In the genomic region with DNA sequence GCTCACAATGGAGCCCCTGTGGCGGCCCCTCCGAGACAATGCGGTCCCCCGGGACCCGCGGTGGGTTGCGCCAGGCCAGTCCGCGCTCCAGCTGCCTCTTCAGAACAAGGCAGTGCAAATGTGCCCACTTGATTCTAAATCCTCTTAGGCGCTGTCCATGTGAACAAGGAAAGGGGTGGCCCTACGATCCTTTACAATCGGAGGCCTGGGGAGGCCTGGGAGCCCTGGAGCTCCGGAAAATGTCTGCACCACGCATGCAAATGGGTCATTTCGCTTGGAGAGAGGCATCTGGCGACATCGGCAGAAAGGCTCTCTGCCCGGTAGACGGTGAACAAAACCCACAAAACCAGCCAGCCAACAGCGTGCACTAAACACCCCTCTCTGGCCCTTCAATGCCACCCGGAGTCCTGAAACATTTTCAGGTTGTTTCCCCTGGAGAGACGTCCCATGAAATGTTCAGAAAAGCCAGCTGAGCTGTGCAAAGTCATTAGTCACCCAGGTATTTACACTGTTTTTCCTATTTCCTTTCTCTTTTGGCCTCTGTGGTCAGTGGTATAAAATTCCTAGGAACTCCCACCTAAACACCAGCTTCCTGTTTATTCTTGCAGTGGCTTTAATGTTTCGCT, we compare ENCODE assay signal across 8 cellular contexts.
A peak's percentile ranks its signal among the peaks of the same experiment; 100 is the strongest.
DNase-seq lines count a peak whose midpoint lies in the region; ATAC-seq, FAIRE-seq and TF ChIP-seq lines count a peak whose summit lies in the region.

No MANE protein-coding gene starts in this region.

- TF ChIP-seq CTCF in coronary artery (IDR thresholded peaks at IDR 0.05) = no peak
- no peak for TF ChIP-seq CTCF in liver (IDR thresholded peaks at IDR 0.05; ENCODE audit: low read depth, low read length, missing input control)

- 56% methylated on average over 23 of the region's 23 CpGs for WGBS in liver

- H3K9me3 ChIP-seq in liver (ENCODE audit: control insufficient read depth in 4 of 4, low read length in 3 of 4) = no peaks in the 10 kb centered on the region

- TF ChIP-seq POLR2A in GM12892 (IDR thresholded peaks at IDR 0.05; ENCODE audit: low read depth, low read length) = no peak

- DNase-seq in AG08396 (ENCODE audit: low spot score) = peak; percentile 48
- DNase-seq in GM12892 (ENCODE audit: insufficient read length) = no peak
- no peak for DNase-seq in coronary artery (ENCODE audit: low spot score)
- DNase-seq in stimulated activated naive CD8-positive, alpha-beta T cell treated with anti-CD3 and anti-CD28 coated beads, Interleukin-15, Interleukin-2, amounts not matched to agents 100 U/mL and 50 U/mL, for 24 hours = peak; percentile 52
- no peak for DNase-seq in GOT3 (lab: John Stamatoyannopoulos, UW)

- FAIRE-seq in GM12892 (lab: Jason Lieb, UNC) = peak; percentile 56

- ATAC-seq in HG03442 (IDR thresholded peaks at IDR 0.05; ENCODE audit: unreplicated experiment) (peak; percentile 34), SK-N-SH treated with all-trans-retinoic acid at 6 μM for 48 hours (peak; percentile 38)
- ATAC-seq in stimulated activated naive CD8-positive, alpha-beta T cell treated with anti-CD3 and anti-CD28 coated beads, Interleukin-15, Interleukin-2, amounts not matched to agents 100 U/mL and 50 U/mL, for 24 hours = peak; percentile 68

- no peaks in the 10 kb centered on the region for H3K27me3 ChIP-seq in liver (ENCODE audit: control insufficient read depth in 4 of 4, insufficient read depth in 4 of 4, low read length in 3 of 4)

- peaks cover 0 to 7% (median 3%) of the 10 kb centered on the region in 4 donors for H3K4me1 ChIP-seq in liver (ENCODE audit: control insufficient read depth in 4 of 4, insufficient read depth in 4 of 4, low read length in 3 of 4)

- no peak overlapping the region for H3K9ac ChIP-seq in liver (ENCODE audit: low read depth in 1 of 2, low read length in 2 of 2)

- H3K4me3 ChIP-seq in coronary artery (peak overlapping the region; percentile 74), liver (ENCODE audit: low read depth in 1 of 3, low read length in 3 of 3) (peak overlapping the region in 1 of 3 donors; percentile 46)

- H3K36me3 ChIP-seq in liver (ENCODE audit: control insufficient read depth in 4 of 4, insufficient read depth in 3 of 4, low read depth in 1 of 4, low read length in 3 of 4) = no peaks in the 10 kb centered on the region

- no peak for TF ChIP-seq RAD21 in liver (IDR thresholded peaks at IDR 0.05)

- H3K27ac ChIP-seq in coronary artery = peak overlapping the region; percentile 92 to 94
- peak overlapping the region; percentile 3 to 31 for H3K27ac ChIP-seq in liver (ENCODE audit: low read depth in 1 of 2, low read length in 2 of 2)

TF ChIP-seq in SK-N-SH treated with all-trans-retinoic acid at 6 μM for 48 hours, 23 proteins besides CTCF, POLR2A, EP300 and RAD21:
- TF ChIP-seq TCF4 (CRISPR knock-in tag; IDR thresholded peaks at IDR 0.05; ENCODE audit: borderline replicate concordance) (no peak), ISL1 (CRISPR knock-in tag; IDR thresholded peaks at IDR 0.05) (no peak)

TF ChIP-seq in liver, 16 proteins besides CTCF, POLR2A, EP300 and RAD21:
- TF ChIP-seq RXRA (IDR thresholded peaks at IDR 0.05) (no peak), FOXA2 (IDR thresholded peaks at IDR 0.05) (no peak), HNF4A (conservative IDR thresholded peaks at IDR 0.05) (no peak), TAF1 (conservative IDR thresholded peaks at IDR 0.05) (no peak), YY1 (IDR thresholded peaks at IDR 0.05) (no peak), JUND (IDR thresholded peaks at IDR 0.05) (no peak), HNF4G (IDR thresholded peaks at IDR 0.05) (no peak), NR2F2 (IDR thresholded peaks at IDR 0.05) (no peak), EGR1 (IDR thresholded peaks at IDR 0.05; ENCODE audit: low read depth in 2 of 2) (no peak), GABPA (IDR thresholded peaks at IDR 0.05 in 1 of 2, conservative IDR thresholded peaks at IDR 0.05 in 1 of 2) (no peak), FOXA1 (IDR thresholded peaks at IDR 0.05) (no peak), SP1 (IDR thresholded peaks at IDR 0.05) (no peak)
- TF ChIP-seq, protein P1, sequence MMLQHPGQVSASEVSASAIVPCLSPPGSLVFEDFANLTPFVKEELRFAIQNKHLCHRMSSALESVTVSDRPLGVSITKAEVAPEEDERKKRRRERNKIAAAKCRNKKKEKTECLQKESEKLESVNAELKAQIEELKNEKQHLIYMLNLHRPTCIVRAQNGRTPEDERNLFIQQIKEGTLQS (IDR thresholded peaks at IDR 0.05) = no peak
- TF ChIP-seq, protein P2, sequence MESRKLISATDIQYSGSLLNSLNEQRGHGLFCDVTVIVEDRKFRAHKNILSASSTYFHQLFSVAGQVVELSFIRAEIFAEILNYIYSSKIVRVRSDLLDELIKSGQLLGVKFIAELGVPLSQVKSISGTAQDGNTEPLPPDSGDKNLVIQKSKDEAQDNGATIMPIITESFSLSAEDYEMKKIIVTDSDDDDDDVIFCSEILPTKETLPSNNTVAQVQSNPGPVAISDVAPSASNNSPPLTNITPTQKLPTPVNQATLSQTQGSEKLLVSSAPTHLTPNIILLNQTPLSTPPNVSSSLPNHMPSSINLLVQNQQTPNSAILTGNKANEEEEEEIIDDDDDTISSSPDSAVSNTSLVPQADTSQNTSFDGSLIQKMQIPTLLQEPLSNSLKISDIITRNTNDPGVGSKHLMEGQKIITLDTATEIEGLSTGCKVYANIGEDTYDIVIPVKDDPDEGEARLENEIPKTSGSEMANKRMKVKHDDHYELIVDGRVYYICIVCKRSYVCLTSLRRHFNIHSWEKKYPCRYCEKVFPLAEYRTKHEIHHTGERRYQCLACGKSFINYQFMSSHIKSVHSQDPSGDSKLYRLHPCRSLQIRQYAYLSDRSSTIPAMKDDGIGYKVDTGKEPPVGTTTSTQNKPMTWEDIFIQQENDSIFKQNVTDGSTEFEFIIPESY (IDR thresholded peaks at IDR 0.05) = no peak
- TF ChIP-seq, protein P3, sequence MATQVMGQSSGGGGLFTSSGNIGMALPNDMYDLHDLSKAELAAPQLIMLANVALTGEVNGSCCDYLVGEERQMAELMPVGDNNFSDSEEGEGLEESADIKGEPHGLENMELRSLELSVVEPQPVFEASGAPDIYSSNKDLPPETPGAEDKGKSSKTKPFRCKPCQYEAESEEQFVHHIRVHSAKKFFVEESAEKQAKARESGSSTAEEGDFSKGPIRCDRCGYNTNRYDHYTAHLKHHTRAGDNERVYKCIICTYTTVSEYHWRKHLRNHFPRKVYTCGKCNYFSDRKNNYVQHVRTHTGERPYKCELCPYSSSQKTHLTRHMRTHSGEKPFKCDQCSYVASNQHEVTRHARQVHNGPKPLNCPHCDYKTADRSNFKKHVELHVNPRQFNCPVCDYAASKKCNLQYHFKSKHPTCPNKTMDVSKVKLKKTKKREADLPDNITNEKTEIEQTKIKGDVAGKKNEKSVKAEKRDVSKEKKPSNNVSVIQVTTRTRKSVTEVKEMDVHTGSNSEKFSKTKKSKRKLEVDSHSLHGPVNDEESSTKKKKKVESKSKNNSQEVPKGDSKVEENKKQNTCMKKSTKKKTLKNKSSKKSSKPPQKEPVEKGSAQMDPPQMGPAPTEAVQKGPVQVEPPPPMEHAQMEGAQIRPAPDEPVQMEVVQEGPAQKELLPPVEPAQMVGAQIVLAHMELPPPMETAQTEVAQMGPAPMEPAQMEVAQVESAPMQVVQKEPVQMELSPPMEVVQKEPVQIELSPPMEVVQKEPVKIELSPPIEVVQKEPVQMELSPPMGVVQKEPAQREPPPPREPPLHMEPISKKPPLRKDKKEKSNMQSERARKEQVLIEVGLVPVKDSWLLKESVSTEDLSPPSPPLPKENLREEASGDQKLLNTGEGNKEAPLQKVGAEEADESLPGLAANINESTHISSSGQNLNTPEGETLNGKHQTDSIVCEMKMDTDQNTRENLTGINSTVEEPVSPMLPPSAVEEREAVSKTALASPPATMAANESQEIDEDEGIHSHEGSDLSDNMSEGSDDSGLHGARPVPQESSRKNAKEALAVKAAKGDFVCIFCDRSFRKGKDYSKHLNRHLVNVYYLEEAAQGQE (IDR thresholded peaks at IDR 0.05) = no peak
- TF ChIP-seq, protein P4, sequence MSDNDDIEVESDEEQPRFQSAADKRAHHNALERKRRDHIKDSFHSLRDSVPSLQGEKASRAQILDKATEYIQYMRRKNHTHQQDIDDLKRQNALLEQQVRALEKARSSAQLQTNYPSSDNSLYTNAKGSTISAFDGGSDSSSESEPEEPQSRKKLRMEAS (IDR thresholded peaks at IDR 0.05) = no peak

Comparison
In these comparisons a context has a peak if more than half of its experiments do, and no peak if none do; other contexts are left out.
1. DNase-seq: peak in AG08396 (single experiment) and stimulated activated naive CD8-positive, alpha-beta T cell treated with anti-CD3 and anti-CD28 coated beads, Interleukin-15, Interleukin-2, amounts not matched to agents 100 U/mL and 50 U/mL, for 24 hours (single experiment); none in GM12892 (single experiment), coronary artery (single experiment) and GOT3 (single experiment).
2. Peak in every context shown above with its lines, with median percentiles within 50 percentile points of each other: ATAC-seq.